In the genomic region with DNA sequence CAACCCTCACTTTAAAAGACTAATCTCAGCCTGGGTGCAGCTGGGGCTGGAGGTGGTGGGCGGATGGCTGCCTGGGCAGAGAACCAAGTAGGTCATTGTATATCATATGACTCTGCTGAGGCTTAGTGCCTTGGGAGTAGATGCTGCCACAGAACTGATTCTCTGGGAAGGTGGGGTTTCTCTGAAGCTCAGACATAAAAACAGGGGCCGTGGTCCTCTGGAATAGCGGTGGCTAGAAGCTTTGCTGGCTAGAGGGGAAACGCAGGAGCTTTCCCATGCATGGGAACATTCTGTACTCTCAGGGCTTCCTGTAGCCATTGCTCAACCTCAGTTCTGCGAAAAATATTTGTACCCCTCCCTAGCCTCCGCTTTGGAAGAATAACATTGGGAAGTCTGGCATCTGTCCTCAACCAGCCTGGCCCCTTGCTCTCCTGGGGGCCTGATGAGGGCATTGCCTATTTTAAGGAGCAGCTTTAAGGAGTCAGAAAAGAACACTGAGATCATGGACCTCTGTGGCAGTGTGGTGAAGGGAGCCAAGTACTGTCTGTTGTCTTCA, we compare ENCODE assay signal across 13 cellular contexts. TPM values are rescaled to one million over a fixed set of nuclear protein-coding genes. Genes with fewer than 3 reads are reported as not detected.
DNase-seq lines count a peak whose midpoint lies in the region; ATAC-seq and TF ChIP-seq lines count a peak whose summit lies in the region.
"Had no signal": no experiment of that assay in that cellular context is flagged by ENCODE, and none has a peak within 500 bp of the region (broad histone marks: within the 10 kb centered on the region; RNA-seq: fewer than 3 reads in every experiment).

No MANE protein-coding gene starts in this region.

- no peaks in the 10 kb centered on the region for H3K36me3 Mint-ChIP-seq in activated T-cell treated with anti-CD3 and anti-CD28 coated beads, Interleukin-2, amount 50 U/mL, for 24 hours (ENCODE audit: low read depth)

- H3K27ac ChIP-seq in breast epithelium (peak overlapping the region; percentile 82 to 95), gastrocnemius medialis (peak overlapping the region; percentile 86 to 92 (median 90))
- H3K27ac ChIP-seq: C4-2B had no signal

- ATAC-seq in gastrocnemius medialis = peak; percentile 90 to 92
- ATAC-seq: GM12878 had no signal

- no peaks in the 10 kb centered on the region for H3K9me3 ChIP-seq in breast epithelium
- no peaks in the 10 kb centered on the region for H3K9me3 ChIP-seq in gastrocnemius medialis
- H3K9me3 ChIP-seq: HAP-1 had no signal

- H3K4me1 ChIP-seq in breast epithelium = peaks cover 0 to 8% of the 10 kb centered on the region in 2 donors
- peaks cover 32 to 61% of the 10 kb centered on the region in 2 donors for H3K4me1 ChIP-seq in gastrocnemius medialis
- H3K4me1 ChIP-seq: HAP-1 had no signal

- intact Hi-C loops in breast epithelium (cut with DNase I; ENCODE audit: low total_unique reads) (no loop called here), gastrocnemius medialis (cut with DNase I; ENCODE audit: low total_unique reads) (no loop called here)

- H3K4me3 ChIP-seq in breast epithelium = peak overlapping the region in 1 of 3 donors; percentile 4
- H3K4me3 ChIP-seq in gastrocnemius medialis = peak overlapping the region in 1 of 4 donors; percentile 3
- H3K4me3 ChIP-seq: GM12878, HAP-1 had no signal

- no peak overlapping the region for H3K4me3 Mint-ChIP-seq in activated T-cell treated with anti-CD3 and anti-CD28 coated beads, Interleukin-2, amount 50 U/mL, for 24 hours

- DNase-seq in COLO829 (ENCODE audit: low spot score) (peak; percentile 58), breast epithelium (ENCODE audit: low spot score in 2 of 2) (peak in 1 of 2 donors; percentile 87), hepatic stellate cell (ENCODE audit: low spot score) (peak; percentile 57), gastrocnemius medialis (peak; percentile 78 to 92), NCI-H2171 (lab: John Stamatoyannopoulos, UW) (no peak), T1000 (lab: John Stamatoyannopoulos, UW) (no peak)
- DNase-seq in central memory CD4-positive, alpha-beta T cell = no peak
- no peak for DNase-seq in activated T-cell treated with anti-CD3 and anti-CD28 coated beads, Interleukin-2, amount 50 U/mL, for 24 hours
- DNase-seq: activated gamma-delta T cell, NCI-H510A had no signal

- in situ Hi-C loops in gastrocnemius medialis (cut with MboI; ENCODE audit: low sequenced_read_pairs in 4 of 4) = loop anchor here in 3 of 4 donors (5.0 to 25.0 kb wide), 2 partner anchors 33 to 568 kb away; no protein-coding TSS in a partner anchor

- no peak overlapping the region for H3K27ac Mint-ChIP-seq in activated T-cell treated with anti-CD3 and anti-CD28 coated beads, Interleukin-2, amount 50 U/mL, for 24 hours

- H3K27me3 Mint-ChIP-seq in activated T-cell treated with anti-CD3 and anti-CD28 coated beads, Interleukin-2, amount 50 U/mL, for 24 hours = peaks cover 20% of the 10 kb centered on the region

- no peaks in the 10 kb centered on the region for H3K9me3 Mint-ChIP-seq in activated T-cell treated with anti-CD3 and anti-CD28 coated beads, Interleukin-2, amount 50 U/mL, for 24 hours

- no peaks in the 10 kb centered on the region for H3K36me3 ChIP-seq in breast epithelium
- H3K36me3 ChIP-seq in gastrocnemius medialis = no peaks in the 10 kb centered on the region
- H3K36me3 ChIP-seq: HAP-1 had no signal

- no peak for TF ChIP-seq CTCF in breast epithelium (IDR thresholded peaks at IDR 0.05)
- TF ChIP-seq CTCF in gastrocnemius medialis (IDR thresholded peaks at IDR 0.05 in 4 of 5, conservative IDR thresholded peaks at IDR 0.05 in 1 of 5) = no peak

- TF ChIP-seq POLR2A in breast epithelium (IDR thresholded peaks at IDR 0.05) (no peak), gastrocnemius medialis (IDR thresholded peaks at IDR 0.05) (peak in 1 of 2 donors; percentile 45)

- no peaks in the 10 kb centered on the region for H3K4me1 Mint-ChIP-seq in activated T-cell treated with anti-CD3 and anti-CD28 coated beads, Interleukin-2, amount 50 U/mL, for 24 hours (ENCODE audit: low read depth)

- no peaks in the 10 kb centered on the region for H3K27me3 ChIP-seq in breast epithelium
- H3K27me3 ChIP-seq in gastrocnemius medialis = no peaks in the 10 kb centered on the region

RNA-seq across cellular contexts. Expression of gene TIMP4, which starts 14.7 kb away (rescaled TPM):
- 100 to 1,000 TPM in 1 of 3 donors, 10 to 100 TPM in 2; 27.4 to 170 (median 46.9) TPM for total RNA-seq in breast epithelium
- total RNA-seq in gastrocnemius medialis = 10 to 100 TPM; 15.9 to 29.7 (median 22.5) TPM
- total RNA-seq: GM12878 had no signal

Comparison
In these comparisons a context has a peak if more than half of its experiments do, and no peak if none do; other contexts are left out.
1. DNase-seq: peak in COLO829 (single experiment), hepatic stellate cell (single experiment) and gastrocnemius medialis (2 of 2); none in central memory CD4-positive, alpha-beta T cell (single experiment), NCI-H2171 (single experiment), T1000 (single experiment) and activated T-cell treated with anti-CD3 and anti-CD28 coated beads, Interleukin-2, amount 50 U/mL, for 24 hours (single experiment).